8 cellular contexts compared by ENCODE assay signal in genomic region chr3:152268501-152269422, GRCh38. TPM values are rescaled to one million over a fixed set of nuclear protein-coding genes. Genes with fewer than 3 reads are reported as not detected.
DNase-seq lines count a peak whose midpoint lies in the region; ATAC-seq, FAIRE-seq and TF ChIP-seq lines count a peak whose summit lies in the region.

Gene MBNL1, plus strand, starts transcription at chr3:152268929. Its CDS starts 31,265 bp downstream, at chr3:152300194.

- no peak for FAIRE-seq in HTR-8/SVneo (lab: Jason Lieb, UNC)

- TF ChIP-seq POLR2A in body of pancreas (IDR thresholded peaks at IDR 0.05), result peak; percentile 37 to 85 (median 84)
- TF ChIP-seq POLR2A in sigmoid colon (IDR thresholded peaks at IDR 0.05), result peak; percentile 32 to 55

- H3K4me1 ChIP-seq in body of pancreas (peaks cover 40% of the 10 kb centered on the region), sigmoid colon (peaks cover 0 to 58% (median 44%) of the 10 kb centered on the region in 4 donors)

- peak; percentile 44 for ATAC-seq in GM18520 (IDR thresholded peaks at IDR 0.05; ENCODE audit: unreplicated experiment)
- ATAC-seq in HG03045 (IDR thresholded peaks at IDR 0.05; ENCODE audit: unreplicated experiment), result peak; percentile 77
- ATAC-seq in body of pancreas, result peak; percentile 79

- 0% methylated on average over 37 to 79 of the region's 89 CpGs for WGBS in body of pancreas, 2 donors
- WGBS in sigmoid colon, 2 donors, result 0% methylated on average over 89 of the region's 89 CpGs

- H3K4me3 ChIP-seq in body of pancreas (peak within 1 kb of the TSS; percentile 63 to 75), sigmoid colon (peak within 1 kb of the TSS; percentile 78 to 86 (median 82))

- no peaks in the 10 kb centered on the region for H3K27me3 ChIP-seq in body of pancreas
- H3K27me3 ChIP-seq in sigmoid colon, result no peaks in the 10 kb centered on the region

- peak within 1 kb of the TSS; percentile 97 to 98 (median 98) for H3K27ac ChIP-seq in body of pancreas
- H3K27ac ChIP-seq in sigmoid colon, result peak within 1 kb of the TSS; percentile 98 to 99 (median 99)

- H3K9me3 ChIP-seq in body of pancreas (no peaks in the 10 kb centered on the region), sigmoid colon (no peaks in the 10 kb centered on the region)

- no peaks in the 10 kb centered on the region for H3K36me3 ChIP-seq in body of pancreas (replicated peaks in 1 of 2; ENCODE audit: insufficient read depth in 1 of 2, low read depth in 2 of 2)
- H3K36me3 ChIP-seq in sigmoid colon, result no peaks in the 10 kb centered on the region

- TF ChIP-seq CTCF in body of pancreas (IDR thresholded peaks at IDR 0.05), result peak in 2 of 7 experiments; percentile 7 to 10
- no peak for TF ChIP-seq CTCF in sigmoid colon (IDR thresholded peaks at IDR 0.05)

- intact Hi-C loops in body of pancreas (cut with DNase I) (no loop called here), sigmoid colon (cut with DNase I) (loop anchor here (2.0 to 5.0 kb wide), 2 partner anchors 174 kb away; no protein-coding TSS in a partner anchor)

- TF ChIP-seq EP300 in sigmoid colon (IDR thresholded peaks at IDR 0.05), result no peak

- DNase-seq in NCI-H2107 treated with DMSO at 0.1 percent for 48 hours (lab: John Stamatoyannopoulos, UW; ENCODE audit: unreplicated experiment) (peak; percentile 76), UCSD-AML1 (lab: John Stamatoyannopoulos, UW; ENCODE audit: unreplicated experiment) (peak; percentile 93), body of pancreas (peak; percentile 77 to 85 (median 82)), iPS DF 19.7 (ENCODE audit: low read depth, low spot score) (peak; percentile 33), sigmoid colon (peak; percentile 91), HTR-8/SVneo (ENCODE audit: insufficient read length, low spot score) (no peak)

RNA-seq across cellular contexts. Expression of gene MBNL1, which starts in this region (rescaled TPM):
- total RNA-seq in body of pancreas, result 10 to 100 TPM; 77.3 to 82.4 TPM
- total RNA-seq in sigmoid colon, result 100 to 1,000 TPM; 602 to 898 (median 756) TPM
- 10 to 100 TPM; 60.5 to 74.7 (median 67.3) TPM for polyA plus RNA-seq in sigmoid colon

Comparison
In these comparisons a context has a peak if more than half of its experiments do, and no peak if none do; other contexts are left out.
1. RNA of gene MBNL1 (total RNA-seq): 602 to 898 TPM in sigmoid colon; 77.3 to 82.4 TPM in body of pancreas; every median in the first group is over 4 times any median in the second.
2. Peak in every context shown above with its lines, with median percentiles within 50 percentile points of each other: ATAC-seq.